Comparison of ENCODE assay signal across 22 cellular contexts in the genomic region with DNA sequence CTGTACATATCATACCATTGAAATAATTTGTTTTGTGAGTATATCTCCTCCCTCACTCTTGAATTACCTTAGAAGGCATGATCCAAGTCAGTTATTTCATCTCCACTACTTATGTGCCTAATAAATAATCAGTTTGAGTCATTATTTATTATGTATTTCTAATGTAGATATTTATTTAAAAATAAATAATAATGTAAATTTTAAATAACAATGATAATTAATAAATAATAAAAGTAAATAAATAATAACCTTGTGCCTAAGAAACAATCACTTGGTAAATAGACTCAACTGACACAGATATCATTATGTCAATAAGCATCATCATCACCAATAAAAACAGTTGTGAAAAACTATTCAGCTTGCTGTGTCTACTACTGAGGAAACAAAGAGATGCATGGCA.
DNase-seq lines count a peak whose midpoint lies in the region; ATAC-seq, FAIRE-seq and TF ChIP-seq lines count a peak whose summit lies in the region.
"Had no signal": no experiment of that assay in that cellular context is flagged by ENCODE, and none has a peak within 500 bp of the region (broad histone marks: within the 10 kb centered on the region; RNA-seq: fewer than 3 reads in every experiment).

No MANE protein-coding gene starts in this region.

- H3K4me2 ChIP-seq in Karpas-422 (ENCODE audit: low read depth, low read length, poor library complexity, severe bottlenecking): no peak overlapping the region
- H3K4me2 ChIP-seq: BLaER1 had no signal

- H4K20me1 ChIP-seq in Karpas-422 (ENCODE audit: insufficient read depth, low read depth, low read length): no peaks in the 10 kb centered on the region
- H4K20me1 ChIP-seq: BLaER1 had no signal

- no peaks in the 10 kb centered on the region for H3K27me3 Mint-ChIP-seq in WTC11 (ENCODE audit: low read depth)
- H3K27me3 Mint-ChIP-seq: CD4-positive, alpha-beta T cell had no signal

- no peaks in the 10 kb centered on the region for H3K36me3 Mint-ChIP-seq in WTC11
- H3K36me3 Mint-ChIP-seq: CD8-positive, alpha-beta T cell had no signal

- TF ChIP-seq CTCF in WTC11 (IDR thresholded peaks at IDR 0.05): no peak
- TF ChIP-seq CTCF in pancreas (IDR thresholded peaks at IDR 0.05): no peak
- no peak for TF ChIP-seq CTCF in gastroesophageal sphincter (IDR thresholded peaks at IDR 0.05)

- no peak overlapping the region for H3K27ac ChIP-seq in pancreas
- no peak overlapping the region for H3K27ac ChIP-seq in gastroesophageal sphincter
- H3K27ac ChIP-seq in Karpas-422 (ENCODE audit: low read length): no peak overlapping the region
- H3K27ac ChIP-seq: 22Rv1, BLaER1, C4-2B had no signal

- no peak overlapping the region for H3K4me3 ChIP-seq in pancreas
- no peak overlapping the region for H3K4me3 ChIP-seq in gastroesophageal sphincter
- no peak overlapping the region for H3K4me3 ChIP-seq in Karpas-422 (ENCODE audit: low read length)
- H3K4me3 ChIP-seq: BLaER1 had no signal

- no peak overlapping the region for H3K9ac ChIP-seq in Karpas-422 (ENCODE audit: low read length)
- H3K9ac ChIP-seq: BLaER1 had no signal

- H3K9me3 Mint-ChIP-seq in WTC11: peaks cover 14% of the 10 kb centered on the region

- FAIRE-seq in A204.1 (lab: Jason Lieb, UNC) (peak; percentile 70), frontal cortex (lab: Jason Lieb, UNC) (peak; percentile 70), pancreas (lab: Jason Lieb, UNC) (peak; percentile 79)
- FAIRE-seq: D721Med, G401.6, GM12891, GM19239 had no signal

- CTCF ChIA-PET in WTC11 (lab: Charles Lee): no interaction called here

- H3K27me3 ChIP-seq in pancreas: no peaks in the 10 kb centered on the region
- no peaks in the 10 kb centered on the region for H3K27me3 ChIP-seq in gastroesophageal sphincter
- no peaks in the 10 kb centered on the region for H3K27me3 ChIP-seq in Karpas-422 (ENCODE audit: low read length)
- H3K27me3 ChIP-seq: BE2C, BLaER1 had no signal

- H3K4me1 Mint-ChIP-seq in WTC11: no peaks in the 10 kb centered on the region

- H3K4me1 ChIP-seq in pancreas (no peaks in the 10 kb centered on the region), gastroesophageal sphincter (no peaks in the 10 kb centered on the region), Karpas-422 (ENCODE audit: low read length) (no peaks in the 10 kb centered on the region)
- H3K4me1 ChIP-seq: BE2C, Caco-2 had no signal

- H3K79me2 ChIP-seq in Karpas-422 (ENCODE audit: low read length): no peaks in the 10 kb centered on the region

- TF ChIP-seq EP300 in gastroesophageal sphincter (IDR thresholded peaks at IDR 0.05): no peak

- H3K9me3 ChIP-seq in pancreas: no peaks in the 10 kb centered on the region
- peaks cover 0 to 9% (median 0%) of the 10 kb centered on the region in 3 donors for H3K9me3 ChIP-seq in gastroesophageal sphincter
- peaks cover 59% of the 10 kb centered on the region for H3K9me3 ChIP-seq in Karpas-422 (ENCODE audit: low read length)
- H3K9me3 ChIP-seq: BE2C, BLaER1, Caco-2 had no signal

- intact Hi-C loops in pancreas (cut with DNase I): no loop called here

- H3K9me2 ChIP-seq in Karpas-422 (replicated peaks; ENCODE audit: insufficient read depth, low read length): no peaks in the 10 kb centered on the region

- POLR2A ChIA-PET in WTC11 (lab: Charles Lee): no interaction called here

- DNase-seq in WTC11 (ENCODE audit: low spot score): no peak
- no peak for DNase-seq in frontal cortex (ENCODE audit: low spot score in 2 of 2)
- no peak for DNase-seq in pancreas
- no peak for DNase-seq in MV-4-11 (lab: John Stamatoyannopoulos, UW)
- no peak for DNase-seq in Karpas-422
- DNase-seq: ACHN; BE2C; Caco-2; Calu3; CD4-positive, alpha-beta T cell; CD8-positive, alpha-beta T cell; DMS79 treated with DMSO at 0.1 percent for 48 hours; GF-D8 had no signal

- ATAC-seq in WTC11 (no peak), pancreas (no peak), gastroesophageal sphincter (no peak)
- ATAC-seq: CD8-positive, alpha-beta T cell had no signal

- H3K36me3 ChIP-seq in pancreas (no peaks in the 10 kb centered on the region), gastroesophageal sphincter (no peaks in the 10 kb centered on the region), Karpas-422 (ENCODE audit: insufficient read depth, low read length) (no peaks in the 10 kb centered on the region)
- H3K36me3 ChIP-seq: BE2C, BLaER1 had no signal

- no peak for TF ChIP-seq POLR2A in gastroesophageal sphincter (IDR thresholded peaks at IDR 0.05)

- H3K27ac Mint-ChIP-seq in WTC11: no peak overlapping the region
- H3K27ac Mint-ChIP-seq: CD4-positive, alpha-beta T cell; CD8-positive, alpha-beta T cell had no signal

- H2AFZ ChIP-seq in Karpas-422 (ENCODE audit: low read length): no peak overlapping the region

- H3K4me3 Mint-ChIP-seq in WTC11: no peak overlapping the region
- H3K4me3 Mint-ChIP-seq: CD4-positive, alpha-beta T cell; CD8-positive, alpha-beta T cell had no signal

TF ChIP-seq in WTC11, 78 proteins besides CTCF, POLR2A, EP300 and RAD21:
- TF ChIP-seq GABPB1 (CRISPR knock-in tag; IDR thresholded peaks at IDR 0.05) (no peak), HMGA2 (CRISPR knock-in tag; IDR thresholded peaks at IDR 0.05) (peak; percentile 92)
TF ChIP-seq in WTC11: peak in this region for 1.
